ENCODE assay signal across 17 cellular contexts in genomic region chr4:99818661-99819060, GRCh38. TPM values are rescaled to one million over a fixed set of nuclear protein-coding genes. Genes with fewer than 3 reads are reported as not detected.
A peak's percentile ranks its signal among the peaks of the same experiment; 100 is the strongest.
DNase-seq lines count a peak whose midpoint lies in the region; ATAC-seq and TF ChIP-seq lines count a peak whose summit lies in the region.
"Had no signal": no experiment of that assay in that cellular context is flagged by ENCODE, and none has a peak within 500 bp of the region (broad histone marks: within the 10 kb centered on the region; RNA-seq: fewer than 3 reads in every experiment).

No MANE protein-coding gene starts in this region.

- no peaks in the 10 kb centered on the region for H3K27me3 ChIP-seq in lower lobe of right lung (ENCODE audit: low read depth)
- H3K27me3 ChIP-seq: ascending aorta, uterus had no signal

- TF ChIP-seq CTCF in GM12864 (IDR thresholded peaks at IDR 0.05; ENCODE audit: low read depth, low read length, missing control alignments) (no peak), activated B cell treated with CpG ODN at 0.5 μM for 24 hours (IDR thresholded peaks at IDR 0.05) (no peak), lower lobe of right lung (IDR thresholded peaks at IDR 0.05) (no peak), omental fat pad (IDR thresholded peaks at IDR 0.05) (no peak)

- CTCF ChIA-PET in activated CD4-positive, alpha-beta T cell treated with anti-CD3 and anti-CD28 coated beads for 36 hours (lab: Charles Lee), result interaction anchor here (0.6 to 2.6 kb wide), 5 partner anchors 10 to 197 kb away, joined by 3 to 16 read pairs (median 3); partner anchors contain the start of gene H2AZ1
- CTCF ChIA-PET in activated B cell treated with CpG ODN at 0.5 μM for 24 hours (lab: Charles Lee), result interaction anchor here (1.4 to 2.2 kb wide), 2 partner anchors 10 to 36 kb away, joined by 3 to 5 read pairs; no protein-coding TSS in a partner anchor

- peaks cover 80% of the 10 kb centered on the region for H3K4me1 Mint-ChIP-seq in activated CD4-positive, alpha-beta T cell treated with anti-CD3 and anti-CD28 coated beads for 36 hours
- H3K4me1 Mint-ChIP-seq in activated B cell treated with CpG ODN at 0.5 μM for 24 hours, result peaks cover 77% of the 10 kb centered on the region

- peaks cover 26% of the 10 kb centered on the region for H3K4me1 ChIP-seq in lower lobe of right lung
- H3K4me1 ChIP-seq: ascending aorta, uterus had no signal

- H3K27ac Mint-ChIP-seq in activated CD4-positive, alpha-beta T cell treated with anti-CD3 and anti-CD28 coated beads for 36 hours, result peak overlapping the region; percentile 3
- peak overlapping the region; percentile 88 for H3K27ac Mint-ChIP-seq in activated B cell treated with CpG ODN at 0.5 μM for 24 hours

- ATAC-seq in activated CD4-positive, alpha-beta T cell treated with anti-CD3 and anti-CD28 coated beads for 36 hours, result no peak
- ATAC-seq in activated B cell treated with CpG ODN at 0.5 μM for 24 hours (ENCODE audit: low read depth) (no peak), lower lobe of right lung (no peak), omental fat pad (ENCODE audit: low FRiP score) (no peak)

- no peak for DNase-seq in activated CD4-positive, alpha-beta T cell treated with anti-CD3 and anti-CD28 coated beads for 36 hours
- no peak for DNase-seq in activated CD4-positive, alpha-beta T cell treated with anti-CD3 and anti-CD28 coated beads for 4 hours
- DNase-seq in GM12864 (ENCODE audit: low read depth), result no peak
- no peak for DNase-seq in activated B cell treated with CpG ODN at 0.5 μM for 24 hours
- DNase-seq in lower lobe of right lung, result no peak
- no peak for DNase-seq in omental fat pad (ENCODE audit: low spot score)
- DNase-seq in effector CD8-positive, alpha-beta T cell (lab: John Stamatoyannopoulos, UW), result no peak
- DNase-seq in HuH-7.5 (ENCODE audit: low spot score), result no peak
- DNase-seq: DMS79 treated with DMSO at 0.1 percent for 48 hours; NCI-H1092 treated with DMSO at 0.1 percent for 48 hours; stimulated activated CD4-positive, alpha-beta T cell treated with anti-CD3 and anti-CD28 coated beads, Interleukin-12 subunit alpha, Interleukin-12 subunit beta, amount 100 ng/mL, for 4 hours; uterus had no signal

- no peaks in the 10 kb centered on the region for H3K36me3 ChIP-seq in lower lobe of right lung
- H3K36me3 ChIP-seq: ascending aorta, uterus had no signal

- no peak overlapping the region for H3K27ac ChIP-seq in lower lobe of right lung
- H3K27ac ChIP-seq: ascending aorta, C4-2B, KMS-11, RWPE1 had no signal

- H3K27me3 Mint-ChIP-seq in activated CD4-positive, alpha-beta T cell treated with anti-CD3 and anti-CD28 coated beads for 36 hours, result no peaks in the 10 kb centered on the region
- H3K27me3 Mint-ChIP-seq in activated B cell treated with CpG ODN at 0.5 μM for 24 hours, result no peaks in the 10 kb centered on the region

- H3K4me3 Mint-ChIP-seq in activated CD4-positive, alpha-beta T cell treated with anti-CD3 and anti-CD28 coated beads for 36 hours, result peak overlapping the region; percentile 78
- peak overlapping the region; percentile 89 for H3K4me3 Mint-ChIP-seq in activated B cell treated with CpG ODN at 0.5 μM for 24 hours

- peaks cover 15% of the 10 kb centered on the region for H3K36me3 Mint-ChIP-seq in activated CD4-positive, alpha-beta T cell treated with anti-CD3 and anti-CD28 coated beads for 36 hours (ENCODE audit: low read depth)
- H3K36me3 Mint-ChIP-seq in activated B cell treated with CpG ODN at 0.5 μM for 24 hours (ENCODE audit: low read depth), result peaks cover 47% of the 10 kb centered on the region

- H3K4me3 ChIP-seq in GM12864 (ENCODE audit: low read depth, low read length) (peak overlapping the region; percentile 92), lower lobe of right lung (peak overlapping the region; percentile 45)
- H3K4me3 ChIP-seq: ascending aorta, uterus had no signal

- POLR2A ChIA-PET in activated CD4-positive, alpha-beta T cell treated with anti-CD3 and anti-CD28 coated beads for 36 hours (lab: Charles Lee), result no interaction called here
- POLR2A ChIA-PET in activated B cell treated with CpG ODN at 0.5 μM for 24 hours (lab: Charles Lee), result interaction anchor here (2.9 to 3.7 kb wide), 3 partner anchors 8 to 32 kb away, joined by 23 to 75 read pairs (median 25); no protein-coding TSS in a partner anchor

- intact Hi-C loops in activated CD4-positive, alpha-beta T cell treated with anti-CD3 and anti-CD28 coated beads for 36 hours (cut with DNase I, micrococcal nuclease), result loop anchor here in 1 of 2 experiments (10.0 kb wide), 1 partner anchor 734 kb away; the partner anchor contains the start of gene ADH5
- intact Hi-C loops in activated B cell treated with CpG ODN at 0.5 μM for 24 hours (cut with micrococcal nuclease), result loop anchor here (1.0 to 10.0 kb wide), 4 partner anchors 10 to 1554 kb away; partner anchors contain the start of gene RAP1GDS1
- intact Hi-C loops in lower lobe of right lung (cut with DNase I), result no loop called here

- H3K9me3 ChIP-seq in lower lobe of right lung, result no peaks in the 10 kb centered on the region
- H3K9me3 ChIP-seq: ascending aorta, uterus had no signal

- no peaks in the 10 kb centered on the region for H3K9me3 Mint-ChIP-seq in activated CD4-positive, alpha-beta T cell treated with anti-CD3 and anti-CD28 coated beads for 36 hours (ENCODE audit: low read depth)
- no peaks in the 10 kb centered on the region for H3K9me3 Mint-ChIP-seq in activated B cell treated with CpG ODN at 0.5 μM for 24 hours

RNA-seq across cellular contexts. Expression of gene DAPP1, which starts 2.0 kb away (rescaled TPM):
- 10 to 100 TPM; 24.7 to 25.9 TPM for total RNA-seq in activated CD4-positive, alpha-beta T cell treated with anti-CD3 and anti-CD28 coated beads for 36 hours
- total RNA-seq in activated B cell treated with CpG ODN at 0.5 μM for 24 hours (137 and 144 TPM in 2 replicates), lower lobe of right lung (15.1 TPM), omental fat pad (1 to 10 TPM; 1.6 to 6.1 (median 4.2) TPM)
- total RNA-seq: A172, ascending aorta had no signal
